ENCODE assay signal across 8 cellular contexts in genomic region chr9:121736964-121737462, GRCh38.
DNase-seq lines count a peak whose midpoint lies in the region; ATAC-seq, FAIRE-seq and TF ChIP-seq lines count a peak whose summit lies in the region.

No MANE protein-coding gene starts in this region.

- intact Hi-C loops in HCT116 (cut with micrococcal nuclease) = loop anchor here (5.0 kb wide), 2 partner anchors 50 to 125 kb away; no protein-coding TSS in a partner anchor
- intact Hi-C loops in MCF 10A (cut with micrococcal nuclease) = no loop called here
- intact Hi-C loops in kidney (cut with DNase I) = no loop called here
- intact Hi-C loops in spleen (cut with DNase I; ENCODE audit: low total_unique reads) = no loop called here
- intact Hi-C loops in activated CD4-positive, alpha-beta T cell treated with anti-CD3 and anti-CD28 coated beads, Interleukin-2, amount 10 ng/mL, durations not matched to agents 24 days and 14 days (cut with micrococcal nuclease) = no loop called here

- no peak for TF ChIP-seq RAD21 in HCT116 (IDR thresholded peaks at IDR 0.05; ENCODE audit: low read depth)

- TF ChIP-seq CTCF in HCT116 (IDR thresholded peaks at IDR 0.05 in 2 of 3, conservative IDR thresholded peaks at IDR 0.05 in 1 of 3; ENCODE audit: borderline replicate concordance in 1 of 3, insufficient read depth in 1 of 3, low read depth in 2 of 3, low read length in 2 of 3) = no peak
- TF ChIP-seq CTCF in MCF 10A (IDR thresholded peaks at IDR 0.05; ENCODE audit: unreplicated experiment) = no peak
- TF ChIP-seq CTCF in kidney (IDR thresholded peaks at IDR 0.05; ENCODE audit: borderline replicate concordance, extremely low read depth, insufficient read depth) = no peak
- TF ChIP-seq CTCF in spleen (IDR thresholded peaks at IDR 0.05 in 8 of 11, conservative IDR thresholded peaks at IDR 0.05 in 3 of 11) = no peak
- TF ChIP-seq CTCF in GM10248 (IDR thresholded peaks at IDR 0.05; ENCODE audit: control extremely low read depth, extremely low read depth, low read depth, missing control alignments) = no peak

- peak overlapping the region; percentile 47 for H3K27ac Mint-ChIP-seq in MCF 10A (ENCODE audit: low read depth, unreplicated experiment)
- no peak overlapping the region for H3K27ac Mint-ChIP-seq in activated CD4-positive, alpha-beta T cell treated with anti-CD3 and anti-CD28 coated beads, Interleukin-2, amount 10 ng/mL, durations not matched to agents 24 days and 14 days

- no peaks in the 10 kb centered on the region for H3K36me3 Mint-ChIP-seq in MCF 10A (ENCODE audit: insufficient read depth, unreplicated experiment)
- no peaks in the 10 kb centered on the region for H3K36me3 Mint-ChIP-seq in activated CD4-positive, alpha-beta T cell treated with anti-CD3 and anti-CD28 coated beads, Interleukin-2, amount 10 ng/mL, durations not matched to agents 24 days and 14 days (ENCODE audit: low read depth)

- no peak for DNase-seq in HCT116 (ENCODE audit: low read depth, low spot score)
- peak; percentile 70 for DNase-seq in MCF 10A (ENCODE audit: unreplicated experiment)
- peak; percentile 89 for DNase-seq in kidney
- DNase-seq in spleen = no peak
- DNase-seq in HPDE6-E6E7 (ENCODE audit: extremely low spot score) = no peak
- no peak for DNase-seq in activated CD4-positive, alpha-beta T cell treated with anti-CD3 and anti-CD28 coated beads, Interleukin-2, amount 10 ng/mL, durations not matched to agents 24 days and 14 days
- DNase-seq in OCI-M2 (lab: John Stamatoyannopoulos, UW; ENCODE audit: unreplicated experiment) = no peak
- no peak for DNase-seq in GM10248 (ENCODE audit: extremely low spot score)

- BruUV-seq in HCT116 (replicated peaks; lab: Mats Ljungman, UMichigan) (no TSS peak), MCF 10A (replicated peaks; lab: Mats Ljungman, UMichigan) (no TSS peak)

- no peaks in the 10 kb centered on the region for H3K9me3 Mint-ChIP-seq in MCF 10A (ENCODE audit: unreplicated experiment)
- H3K9me3 Mint-ChIP-seq in activated CD4-positive, alpha-beta T cell treated with anti-CD3 and anti-CD28 coated beads, Interleukin-2, amount 10 ng/mL, durations not matched to agents 24 days and 14 days = no peaks in the 10 kb centered on the region

- H3K4me3 ChIP-seq in HCT116 (replicated peaks in 1 of 2; ENCODE audit: low read depth in 1 of 2, low read length in 2 of 2) (peak overlapping the region; percentile 41 to 43), kidney (ENCODE audit: low read length in 2 of 2) (peak overlapping the region in 1 of 2 donors; percentile 43), spleen (peak overlapping the region in 3 of 8 donors; percentile 21 to 56 (median 35))

- peak; percentile 77 for ATAC-seq in HCT116

- POLR2A ChIA-PET in HCT116 (lab: Charles Lee) = no interaction called here
- POLR2A ChIA-PET in MCF 10A (lab: Yijun Ruan, JAX) = no interaction called here
- POLR2A ChIA-PET in GM10248 (lab: Yijun Ruan, JAX) = no interaction called here

- peaks cover 45 to 56% of the 10 kb centered on the region in 2 experiments for H3K4me1 ChIP-seq in HCT116 (ENCODE audit: control insufficient read depth in 1 of 2, insufficient read depth in 2 of 2, low read length in 2 of 2)
- H3K4me1 ChIP-seq in kidney (ENCODE audit: control insufficient read depth in 1 of 2, insufficient read depth in 1 of 2, low read depth in 1 of 2, low read length in 2 of 2) = peaks cover 56 to 77% of the 10 kb centered on the region in 2 donors
- H3K4me1 ChIP-seq in spleen = peaks cover 21 to 86% (median 62%) of the 10 kb centered on the region in 6 donors

- H3K9me3 ChIP-seq in HCT116 (ENCODE audit: control insufficient read depth in 1 of 2, insufficient read depth in 1 of 2, low read depth in 1 of 2, low read length in 2 of 2) = no peaks in the 10 kb centered on the region
- no peaks in the 10 kb centered on the region for H3K9me3 ChIP-seq in kidney (ENCODE audit: control insufficient read depth in 1 of 2, low read length in 2 of 2)
- H3K9me3 ChIP-seq in spleen = no peaks in the 10 kb centered on the region

- 54 to 66% (median 60%) methylated on average over 12 to 13 of the region's 13 CpGs for WGBS in spleen, 5 donors

- H3K27me3 ChIP-seq in HCT116 (ENCODE audit: insufficient read depth, low read length) (no peaks in the 10 kb centered on the region), spleen (replicated peaks in 1 of 7) (peaks cover 0 to 31% (median 0%) of the 10 kb centered on the region in 7 donors)

- RAD21 ChIA-PET in HCT116 (lab: Charles Lee; ENCODE audit: low non-redundant PET in 1 of 2, low total read pairs in 2 of 2, uncharacterized antibody in 2 of 2, unreplicated experiment in 2 of 2) = no interaction called here

- H3K4me3 Mint-ChIP-seq in MCF 10A (ENCODE audit: unreplicated experiment) = peak overlapping the region; percentile 63
- H3K4me3 Mint-ChIP-seq in activated CD4-positive, alpha-beta T cell treated with anti-CD3 and anti-CD28 coated beads, Interleukin-2, amount 10 ng/mL, durations not matched to agents 24 days and 14 days = no peak overlapping the region

- TF ChIP-seq POLR2A in HCT116 (IDR thresholded peaks at IDR 0.05; ENCODE audit: borderline replicate concordance, extremely low read depth, insufficient read depth, insufficient read length) (no peak), spleen (IDR thresholded peaks at IDR 0.05) (no peak)

- H3K4me2 ChIP-seq in HCT116 (ENCODE audit: low read length) = peak overlapping the region; percentile 92

- no peaks in the 10 kb centered on the region for H3K27me3 Mint-ChIP-seq in MCF 10A (ENCODE audit: insufficient read depth, unreplicated experiment)
- H3K27me3 Mint-ChIP-seq in activated CD4-positive, alpha-beta T cell treated with anti-CD3 and anti-CD28 coated beads, Interleukin-2, amount 10 ng/mL, durations not matched to agents 24 days and 14 days = peaks cover 40% of the 10 kb centered on the region

- H3K36me3 ChIP-seq in HCT116 (ENCODE audit: control insufficient read depth in 1 of 2, insufficient read depth in 2 of 2, low read length in 2 of 2) = no peaks in the 10 kb centered on the region
- H3K36me3 ChIP-seq in kidney (ENCODE audit: control insufficient read depth in 1 of 2, insufficient read depth in 2 of 2, low read length in 2 of 2) = no peaks in the 10 kb centered on the region
- no peaks in the 10 kb centered on the region for H3K36me3 ChIP-seq in spleen

- peaks cover 37% of the 10 kb centered on the region for H3K4me1 Mint-ChIP-seq in MCF 10A (ENCODE audit: insufficient read depth, unreplicated experiment)
- peaks cover 5% of the 10 kb centered on the region for H3K4me1 Mint-ChIP-seq in activated CD4-positive, alpha-beta T cell treated with anti-CD3 and anti-CD28 coated beads, Interleukin-2, amount 10 ng/mL, durations not matched to agents 24 days and 14 days

- no peaks in the 10 kb centered on the region for H3K9me2 ChIP-seq in HCT116 (ENCODE audit: insufficient read depth)

- H3K27ac ChIP-seq in HCT116 (ENCODE audit: low read depth, low read length) = peak overlapping the region; percentile 69
- H3K27ac ChIP-seq in kidney (ENCODE audit: low read depth in 2 of 2, low read length in 2 of 2) = peak overlapping the region; percentile 93 to 98
- H3K27ac ChIP-seq in spleen = peak overlapping the region; percentile 48 to 87 (median 79)

- no peak for FAIRE-seq in kidney (lab: Jason Lieb, UNC)

- no peaks in the 10 kb centered on the region for H4K20me1 ChIP-seq in HCT116 (ENCODE audit: insufficient read depth)

- H3K9ac ChIP-seq in HCT116 (ENCODE audit: low read length) = peak overlapping the region; percentile 19; the same call in 1 of the 2 replicates
- peak overlapping the region in 1 of 2 donors; percentile 73 for H3K9ac ChIP-seq in kidney (ENCODE audit: low read length in 2 of 2)

- CTCF ChIA-PET in HCT116 (lab: Charles Lee) (no interaction called here), MCF 10A (lab: Yijun Ruan, JAX) (interaction anchor here (0.6 to 2.8 kb wide), 4 partner anchors 16 to 475 kb away, joined by 3 to 15 read pairs (median 4); no protein-coding TSS in a partner anchor), GM10248 (lab: Yijun Ruan, JAX) (interaction anchor here (1.2 kb wide), 1 partner anchor 13 kb away, joined by 3 read pairs; no protein-coding TSS in a partner anchor)

- no peak overlapping the region for H2AFZ ChIP-seq in HCT116 (ENCODE audit: low read depth, low read length, poor library complexity, severe bottlenecking)

- H3K79me2 ChIP-seq in HCT116 (ENCODE audit: insufficient read depth, low read length) = peaks cover 25% of the 10 kb centered on the region; the same call in 1 of the 2 replicates

TF ChIP-seq in HCT116, 20 proteins besides CTCF, POLR2A, EP300 and RAD21:
- TF ChIP-seq POLR2AphosphoS5 (IDR thresholded peaks at IDR 0.05; ENCODE audit: low read depth, low read length) (peak; percentile 28), EZH2 (IDR thresholded peaks at IDR 0.05) (no peak)

Comparison
In these comparisons a context has a peak if more than half of its experiments do, and no peak if none do; other contexts are left out.
1. DNase-seq: peak in MCF 10A (single experiment) and kidney (single experiment); none in HCT116 (single experiment), spleen (single experiment), HPDE6-E6E7 (single experiment), activated CD4-positive, alpha-beta T cell treated with anti-CD3 and anti-CD28 coated beads, Interleukin-2, amount 10 ng/mL, durations not matched to agents 24 days and 14 days (single experiment), OCI-M2 (single experiment) and GM10248 (single experiment).
2. Peak in every context shown above with its lines, with median percentiles within 50 percentile points of each other: H3K27ac ChIP-seq.